Comparison of ENCODE assay signal across 10 cellular contexts in genomic region chr3:143786229-143787199, GRCh38.
DNase-seq lines count a peak whose midpoint lies in the region; ATAC-seq, FAIRE-seq and TF ChIP-seq lines count a peak whose summit lies in the region.
"Had no signal": no experiment of that assay in that cellular context is flagged by ENCODE, and none has a peak within 500 bp of the region (broad histone marks: within the 10 kb centered on the region; RNA-seq: fewer than 3 reads in every experiment).

No MANE protein-coding gene starts in this region.

- in situ Hi-C loops in brain microvascular endothelial cell (cut with HindIII; ENCODE audit: low pct_ligation_motif_present, low sequenced_read_pairs), result no loop called here

- H3K4me1 Mint-ChIP-seq in activated naive CD8-positive, alpha-beta T cell treated with anti-CD3 and anti-CD28 coated beads, Interleukin-2, amount 50 U/mL, for 24 hours, result peaks cover 7% of the 10 kb centered on the region
- H3K4me1 Mint-ChIP-seq: activated CD4-positive, alpha-beta T cell treated with anti-CD3 and anti-CD28 coated beads for 36 hours had no signal

- H3K4me2 ChIP-seq in keratinocyte (ENCODE audit: control insufficient read depth, extremely low read depth, insufficient read depth, low read depth, low read length), result peak overlapping the region; percentile 67

- no peaks in the 10 kb centered on the region for H3K9me1 ChIP-seq in keratinocyte (ENCODE audit: control insufficient read depth, extremely low read depth, insufficient read depth, low read length)

- H3K79me2 ChIP-seq in keratinocyte (ENCODE audit: control insufficient read depth, insufficient read depth, low read length), result no peaks in the 10 kb centered on the region

- H3K4me3 Mint-ChIP-seq in activated naive CD8-positive, alpha-beta T cell treated with anti-CD3 and anti-CD28 coated beads, Interleukin-2, amount 50 U/mL, for 24 hours, result no peak overlapping the region
- H3K4me3 Mint-ChIP-seq: activated CD4-positive, alpha-beta T cell treated with anti-CD3 and anti-CD28 coated beads for 36 hours had no signal

- H3K9me3 ChIP-seq in keratinocyte (ENCODE audit: control insufficient read depth, low read depth, low read length) (no peaks in the 10 kb centered on the region), stomach smooth muscle (ENCODE audit: control insufficient read depth in 2 of 2, low read length in 2 of 2) (no peaks in the 10 kb centered on the region)

- peaks cover 11% of the 10 kb centered on the region for H3K36me3 Mint-ChIP-seq in activated naive CD8-positive, alpha-beta T cell treated with anti-CD3 and anti-CD28 coated beads, Interleukin-2, amount 50 U/mL, for 24 hours (ENCODE audit: low read depth)

- no peaks in the 10 kb centered on the region for H3K36me3 ChIP-seq in brain microvascular endothelial cell (replicated peaks)
- no peaks in the 10 kb centered on the region for H3K36me3 ChIP-seq in keratinocyte (ENCODE audit: control insufficient read depth in 2 of 2, extremely low read depth in 1 of 2, insufficient read depth in 2 of 2, low read length in 2 of 2)
- no peaks in the 10 kb centered on the region for H3K36me3 ChIP-seq in stomach smooth muscle (ENCODE audit: control insufficient read depth in 2 of 2, insufficient read depth in 2 of 2, low read length in 2 of 2)

- H3K9ac ChIP-seq in keratinocyte (ENCODE audit: control insufficient read depth, extremely low read depth, insufficient read depth, low read length), result no peak overlapping the region
- peak overlapping the region; percentile 29 to 55 for H3K9ac ChIP-seq in stomach smooth muscle (ENCODE audit: low read length in 2 of 2)

- no peak overlapping the region for H3K27ac Mint-ChIP-seq in activated naive CD8-positive, alpha-beta T cell treated with anti-CD3 and anti-CD28 coated beads, Interleukin-2, amount 50 U/mL, for 24 hours
- H3K27ac Mint-ChIP-seq: activated CD4-positive, alpha-beta T cell treated with anti-CD3 and anti-CD28 coated beads for 36 hours had no signal

- no peaks in the 10 kb centered on the region for H3K27me3 Mint-ChIP-seq in activated naive CD8-positive, alpha-beta T cell treated with anti-CD3 and anti-CD28 coated beads, Interleukin-2, amount 50 U/mL, for 24 hours
- H3K27me3 Mint-ChIP-seq: activated CD4-positive, alpha-beta T cell treated with anti-CD3 and anti-CD28 coated beads for 36 hours had no signal

- H3K4me1 ChIP-seq in keratinocyte (ENCODE audit: control insufficient read depth, extremely low read depth, insufficient read depth, low read length) (peaks cover 7% of the 10 kb centered on the region), stomach smooth muscle (ENCODE audit: control insufficient read depth, insufficient read depth, low read length) (peaks cover 7% of the 10 kb centered on the region)

- FAIRE-seq in keratinocyte (lab: Jason Lieb, UNC), result peak; percentile 34
- FAIRE-seq: RCC 7860 had no signal

- DNase-seq in brain microvascular endothelial cell, result peak; percentile 29
- no peak for DNase-seq in keratinocyte (ENCODE audit: low read depth, low spot score)
- DNase-seq in activated naive CD8-positive, alpha-beta T cell treated with anti-CD3 and anti-CD28 coated beads, Interleukin-2, amount 50 U/mL, for 24 hours, result no peak
- no peak for DNase-seq in HCEC 1CT
- DNase-seq: activated CD4-positive, alpha-beta T cell treated with anti-CD3 and anti-CD28 coated beads for 36 hours had no signal

- H3K9me3 Mint-ChIP-seq in activated naive CD8-positive, alpha-beta T cell treated with anti-CD3 and anti-CD28 coated beads, Interleukin-2, amount 50 U/mL, for 24 hours, result peaks cover 7% of the 10 kb centered on the region

- H3K27me3 ChIP-seq in brain microvascular endothelial cell (replicated peaks) (no peaks in the 10 kb centered on the region), keratinocyte (ENCODE audit: control insufficient read depth, extremely low read depth, insufficient read depth, low read length) (no peaks in the 10 kb centered on the region), stomach smooth muscle (ENCODE audit: control insufficient read depth in 1 of 2, insufficient read depth in 2 of 2, low read length in 2 of 2) (no peaks in the 10 kb centered on the region)

- H3K27ac ChIP-seq in brain microvascular endothelial cell, result no peak overlapping the region
- no peak overlapping the region for H3K27ac ChIP-seq in keratinocyte (ENCODE audit: control insufficient read depth, insufficient read depth, low read length)
- no peak overlapping the region for H3K27ac ChIP-seq in stomach smooth muscle (ENCODE audit: low read length)

- no peak overlapping the region for H3K4me3 ChIP-seq in brain microvascular endothelial cell (ENCODE audit: low read depth, low read length)
- peak overlapping the region in 2 of 3 experiments; percentile 12 to 16 for H3K4me3 ChIP-seq in keratinocyte (ENCODE audit: control insufficient read depth in 2 of 3, extremely low read depth in 1 of 3, insufficient read depth in 2 of 3, low read depth in 1 of 3, low read length in 3 of 3)
- H3K4me3 ChIP-seq in stomach smooth muscle (ENCODE audit: low read length in 2 of 2), result peak overlapping the region; percentile 47 to 60

- TF ChIP-seq CTCF in brain microvascular endothelial cell (IDR thresholded peaks at IDR 0.05; ENCODE audit: low read depth, low read length, missing control alignments) (no peak), keratinocyte (optimal IDR thresholded peaks at IDR 0.05 in 1 of 3, IDR thresholded peaks at IDR 0.05 in 1 of 3, conservative IDR thresholded peaks at IDR 0.05 in 1 of 3; ENCODE audit: extremely low read depth in 1 of 3, insufficient read depth in 2 of 3, low read length in 3 of 3) (no peak)

- H2AFZ ChIP-seq in keratinocyte (ENCODE audit: control insufficient read depth, low read length), result peak overlapping the region; percentile 85

- no peaks in the 10 kb centered on the region for H4K20me1 ChIP-seq in keratinocyte (ENCODE audit: control insufficient read depth, extremely low read depth, insufficient read depth, low read length)

- dilution Hi-C loops in keratinocyte (cut with MboI; ENCODE audit: extremely low pct_ligation_motif_present, low sequenced_read_pairs), result no loop called here

- peak; percentile 50 for ATAC-seq in HG02981 (IDR thresholded peaks at IDR 0.05; ENCODE audit: unreplicated experiment)
- ATAC-seq in activated naive CD8-positive, alpha-beta T cell treated with anti-CD3 and anti-CD28 coated beads, Interleukin-2, amount 50 U/mL, for 24 hours, result no peak
- no peak for ATAC-seq in HG03045 (IDR thresholded peaks at IDR 0.05; ENCODE audit: unreplicated experiment)
- no peak for ATAC-seq in HG03108 (IDR thresholded peaks at IDR 0.05; ENCODE audit: unreplicated experiment)
- ATAC-seq: activated CD4-positive, alpha-beta T cell treated with anti-CD3 and anti-CD28 coated beads for 36 hours had no signal
